In genomic region chr3:94083261-94083660, GRCh38 we compare ENCODE assay signal across 16 cellular contexts. TPM values are rescaled to one million over a fixed set of nuclear protein-coding genes. Genes with fewer than 3 reads are reported as not detected.
DNase-seq lines count a peak whose midpoint lies in the region; ATAC-seq and TF ChIP-seq lines count a peak whose summit lies in the region.
"Had no signal": no experiment of that assay in that cellular context is flagged by ENCODE, and none has a peak within 500 bp of the region (broad histone marks: within the 10 kb centered on the region; RNA-seq: fewer than 3 reads in every experiment).

No MANE protein-coding gene starts in this region.

- peaks cover 0 to 2% of the 10 kb centered on the region in 2 donors for H3K4me1 ChIP-seq in aorta (ENCODE audit: control insufficient read depth in 1 of 2, insufficient read depth in 2 of 2, low read length in 2 of 2)
- H3K4me1 ChIP-seq: A549 had no signal

- no peak overlapping the region for H3K4me3 Mint-ChIP-seq in activated CD4-positive, alpha-beta T cell treated with anti-CD3 and anti-CD28 coated beads, Interleukin-2, amount 10 ng/mL, durations not matched to agents 7 days and 5 days
- no peak overlapping the region for H3K4me3 Mint-ChIP-seq in activated CD4-positive, alpha-beta T cell treated with anti-CD3 and anti-CD28 coated beads for 36 hours
- peak overlapping the region; percentile 64 for H3K4me3 Mint-ChIP-seq in natural killer cell

- H3K9me3 Mint-ChIP-seq in activated CD4-positive, alpha-beta T cell treated with anti-CD3 and anti-CD28 coated beads, Interleukin-2, amount 10 ng/mL, durations not matched to agents 7 days and 5 days, result no peaks in the 10 kb centered on the region
- H3K9me3 Mint-ChIP-seq in activated CD4-positive, alpha-beta T cell treated with anti-CD3 and anti-CD28 coated beads for 36 hours (ENCODE audit: low read depth), result no peaks in the 10 kb centered on the region
- no peaks in the 10 kb centered on the region for H3K9me3 Mint-ChIP-seq in natural killer cell

- peaks cover 45% of the 10 kb centered on the region for H3K4me1 Mint-ChIP-seq in activated CD4-positive, alpha-beta T cell treated with anti-CD3 and anti-CD28 coated beads, Interleukin-2, amount 10 ng/mL, durations not matched to agents 7 days and 5 days
- peaks cover 35% of the 10 kb centered on the region for H3K4me1 Mint-ChIP-seq in activated CD4-positive, alpha-beta T cell treated with anti-CD3 and anti-CD28 coated beads for 36 hours
- peaks cover 56% of the 10 kb centered on the region in 2 donors for H3K4me1 Mint-ChIP-seq in natural killer cell

- CTCF ChIA-PET in activated CD4-positive, alpha-beta T cell treated with anti-CD3 and anti-CD28 coated beads, Interleukin-2, amount 10 ng/mL, durations not matched to agents 7 days and 5 days (lab: Charles Lee), result no interaction called here
- CTCF ChIA-PET in activated CD4-positive, alpha-beta T cell treated with anti-CD3 and anti-CD28 coated beads for 36 hours (lab: Charles Lee), result no interaction called here

- no peak for DNase-seq in activated CD4-positive, alpha-beta T cell treated with anti-CD3 and anti-CD28 coated beads, Interleukin-2, amount 10 ng/mL, durations not matched to agents 7 days and 5 days
- DNase-seq in activated CD4-positive, alpha-beta T cell treated with anti-CD3 and anti-CD28 coated beads for 36 hours, result no peak
- DNase-seq in natural killer cell (no peak), aorta (no peak), NCI-H1092 (lab: John Stamatoyannopoulos, UW) (no peak)
- DNase-seq: activated T-cell treated with anti-CD3 and anti-CD28 coated beads, Interleukin-2, amount 50 U/mL, for 1 hour; amygdala; Calu3; NCI-H1694 treated with DMSO at 0.1 percent for 48 hours had no signal

- no peaks in the 10 kb centered on the region for H3K27me3 ChIP-seq in aorta (ENCODE audit: control insufficient read depth in 1 of 2, insufficient read depth in 2 of 2, low read length in 1 of 2)

- no peak for ATAC-seq in activated CD4-positive, alpha-beta T cell treated with anti-CD3 and anti-CD28 coated beads for 36 hours
- ATAC-seq in HG02610 (IDR thresholded peaks at IDR 0.05; ENCODE audit: unreplicated experiment) (peak; percentile 74), HG03457 (IDR thresholded peaks at IDR 0.05; ENCODE audit: unreplicated experiment) (peak; percentile 71), natural killer cell (peak; percentile 64 to 78 (median 76)), aorta (ENCODE audit: low FRiP score) (no peak), GM21367 (IDR thresholded peaks at IDR 0.05; ENCODE audit: unreplicated experiment) (no peak)
- ATAC-seq: A549 had no signal

- no peak overlapping the region for H3K4me3 ChIP-seq in aorta (ENCODE audit: low read length in 2 of 2)
- H3K4me3 ChIP-seq: A549 had no signal

- H3K27me3 Mint-ChIP-seq in activated CD4-positive, alpha-beta T cell treated with anti-CD3 and anti-CD28 coated beads, Interleukin-2, amount 10 ng/mL, durations not matched to agents 7 days and 5 days, result no peaks in the 10 kb centered on the region
- H3K27me3 Mint-ChIP-seq in activated CD4-positive, alpha-beta T cell treated with anti-CD3 and anti-CD28 coated beads for 36 hours, result no peaks in the 10 kb centered on the region
- no peaks in the 10 kb centered on the region for H3K27me3 Mint-ChIP-seq in natural killer cell (ENCODE audit: low read depth in 2 of 2)
- H3K27me3 Mint-ChIP-seq: progenitor cell of endocrine pancreas had no signal

- H3K9me3 ChIP-seq in aorta (ENCODE audit: control insufficient read depth, low read length), result no peaks in the 10 kb centered on the region
- H3K9me3 ChIP-seq: A549 had no signal

- peaks cover 51% of the 10 kb centered on the region for H3K36me3 Mint-ChIP-seq in activated CD4-positive, alpha-beta T cell treated with anti-CD3 and anti-CD28 coated beads, Interleukin-2, amount 10 ng/mL, durations not matched to agents 7 days and 5 days (ENCODE audit: low read depth)
- peaks cover 23% of the 10 kb centered on the region for H3K36me3 Mint-ChIP-seq in activated CD4-positive, alpha-beta T cell treated with anti-CD3 and anti-CD28 coated beads for 36 hours (ENCODE audit: low read depth)
- no peaks in the 10 kb centered on the region for H3K36me3 Mint-ChIP-seq in natural killer cell

- peak overlapping the region; percentile 33 for H3K27ac Mint-ChIP-seq in activated CD4-positive, alpha-beta T cell treated with anti-CD3 and anti-CD28 coated beads, Interleukin-2, amount 10 ng/mL, durations not matched to agents 7 days and 5 days
- no peak overlapping the region for H3K27ac Mint-ChIP-seq in activated CD4-positive, alpha-beta T cell treated with anti-CD3 and anti-CD28 coated beads for 36 hours
- peak overlapping the region; percentile 33 to 74 for H3K27ac Mint-ChIP-seq in natural killer cell
- H3K27ac Mint-ChIP-seq: progenitor cell of endocrine pancreas had no signal

- WGBS in aorta, 2 donors, result 87 to 90% methylated on average over 4 of the region's 4 CpGs

- peaks cover 0 to 2% of the 10 kb centered on the region in 2 donors for H3K36me3 ChIP-seq in aorta (ENCODE audit: control insufficient read depth in 1 of 2, insufficient read depth in 2 of 2, low read length in 1 of 2)

- no peak for TF ChIP-seq CTCF in natural killer cell (IDR thresholded peaks at IDR 0.05)

- H3K27ac ChIP-seq in aorta (ENCODE audit: low read depth in 1 of 2, low read length in 2 of 2), result no peak overlapping the region
- H3K27ac ChIP-seq: A549, VCaP had no signal

- POLR2A ChIA-PET in activated CD4-positive, alpha-beta T cell treated with anti-CD3 and anti-CD28 coated beads, Interleukin-2, amount 10 ng/mL, durations not matched to agents 7 days and 5 days (lab: Charles Lee), result no interaction called here
- POLR2A ChIA-PET in activated CD4-positive, alpha-beta T cell treated with anti-CD3 and anti-CD28 coated beads for 36 hours (lab: Charles Lee), result no interaction called here

- intact Hi-C loops in activated CD4-positive, alpha-beta T cell treated with anti-CD3 and anti-CD28 coated beads for 36 hours (cut with DNase I, micrococcal nuclease), result no loop called here
- intact Hi-C loops in natural killer cell (cut with micrococcal nuclease), result no loop called here
- intact Hi-C loops in aorta (cut with DNase I), result no loop called here

RNA-seq across cellular contexts. Expression of gene NSUN3, which starts 20.4 kb away (rescaled TPM):
- total RNA-seq in activated CD4-positive, alpha-beta T cell treated with anti-CD3 and anti-CD28 coated beads, Interleukin-2, amount 10 ng/mL, durations not matched to agents 7 days and 5 days, result 10 to 100 TPM; 14.0 to 16.6 TPM
- total RNA-seq in activated CD4-positive, alpha-beta T cell treated with anti-CD3 and anti-CD28 coated beads for 36 hours, result 10 to 100 TPM; 15.4 to 17.1 TPM
- total RNA-seq in natural killer cell, result 10 to 100 TPM; 24.0 to 32.4 (median 28.6) TPM
- total RNA-seq in aorta, result 10 to 100 TPM; 15.5 to 20.0 TPM
- 10 to 100 TPM in 1 of 2 donors, 1 to 10 TPM in 1; 3.9 to 12.3 TPM for polyA plus RNA-seq in aorta

RNA-seq across cellular contexts. Expression of gene DHFR2, which starts 20.5 kb away (rescaled TPM):
- 1 to 10 TPM; 8.4 to 9.0 TPM for total RNA-seq in activated CD4-positive, alpha-beta T cell treated with anti-CD3 and anti-CD28 coated beads, Interleukin-2, amount 10 ng/mL, durations not matched to agents 7 days and 5 days
- 10 to 100 TPM in 1 of 2 experiments, 1 to 10 TPM in 1; 7.4 to 10.3 TPM for total RNA-seq in activated CD4-positive, alpha-beta T cell treated with anti-CD3 and anti-CD28 coated beads for 36 hours
- total RNA-seq in natural killer cell (1 to 10 TPM; 2.5 to 5.0 (median 3.9) TPM), aorta (1 to 10 TPM; 4.5 to 7.1 TPM)
- 1 to 10 TPM; 2.3 to 4.3 TPM for polyA plus RNA-seq in aorta

RNA-seq across cellular contexts. Expression of gene STX19, which starts 54.9 kb away (rescaled TPM):
- not detected for total RNA-seq in activated CD4-positive, alpha-beta T cell treated with anti-CD3 and anti-CD28 coated beads, Interleukin-2, amount 10 ng/mL, durations not matched to agents 7 days and 5 days
- not detected for total RNA-seq in activated CD4-positive, alpha-beta T cell treated with anti-CD3 and anti-CD28 coated beads for 36 hours
- total RNA-seq in natural killer cell (not detected), aorta (under 1 TPM in 1 of 2 donors, not detected in 1; 0.54 TPM)
- polyA plus RNA-seq in aorta, result 1 to 10 TPM in 1 of 2 donors, not detected in 1; 7.1 TPM
- total RNA-seq: dermis microvascular lymphatic vessel endothelial cell, progenitor cell of endocrine pancreas had no signal

Comparison
In these comparisons a context has a peak if more than half of its experiments do, and no peak if none do; other contexts are left out.
1. ATAC-seq: peak in HG02610 (single experiment), HG03457 (single experiment) and natural killer cell (3 of 3); none in activated CD4-positive, alpha-beta T cell treated with anti-CD3 and anti-CD28 coated beads for 36 hours (single experiment), aorta (single experiment) and GM21367 (single experiment).